ENCODE assay signal across 8 cellular contexts in the genomic region with DNA sequence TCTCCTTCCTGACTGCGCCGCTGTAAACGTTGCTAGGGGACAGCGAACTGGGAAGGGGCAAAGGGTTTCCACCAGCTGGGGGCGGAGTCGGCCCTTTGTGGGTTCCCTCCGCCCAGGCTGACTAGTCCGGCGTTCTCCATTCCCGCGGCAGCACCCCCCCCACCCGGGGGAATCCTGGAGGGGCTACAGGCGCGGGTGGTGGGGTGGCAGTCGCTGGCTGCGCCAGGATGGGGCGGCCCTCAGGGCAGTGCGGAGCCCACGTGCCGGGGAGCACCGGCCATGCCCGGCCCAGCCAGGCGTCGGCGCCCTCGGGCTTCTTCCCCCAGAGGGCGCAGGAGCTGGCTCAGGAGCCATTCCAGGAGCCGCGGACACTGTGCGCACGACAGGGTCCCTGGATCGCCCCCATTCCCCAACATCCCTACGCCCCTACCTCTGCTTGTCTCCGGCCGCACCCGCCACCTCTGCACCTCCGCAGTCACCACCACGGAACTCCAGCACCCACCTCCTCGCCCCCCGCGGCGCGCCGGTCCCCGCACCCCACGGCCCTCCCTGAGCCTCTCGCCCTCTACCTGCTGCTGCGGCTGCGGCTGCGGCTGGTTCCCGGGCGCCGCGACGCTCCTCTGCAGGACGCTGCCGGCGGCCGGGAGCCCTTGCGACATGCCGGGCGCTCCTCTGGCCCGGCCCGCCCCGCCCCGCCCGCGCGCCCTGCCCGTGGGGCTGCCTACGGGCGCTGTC. TPM values are rescaled to one million over a fixed set of nuclear protein-coding genes. Genes with fewer than 3 reads are reported as not detected.
DNase-seq lines count a peak whose midpoint lies in the region; ATAC-seq and TF ChIP-seq lines count a peak whose summit lies in the region.

No MANE protein-coding gene starts in this region.

- WGBS in HUES64 = 2% methylated on average over 72 of the region's 72 CpGs

- H3K9me3 ChIP-seq in HUES64 (ENCODE audit: insufficient read depth, low read depth, low read length) (no peaks in the 10 kb centered on the region), SK-N-MC (ENCODE audit: low read depth, low read length) (no peaks in the 10 kb centered on the region), skeletal muscle satellite cell (replicated peaks; ENCODE audit: low read length) (no peaks in the 10 kb centered on the region)

- no peaks in the 10 kb centered on the region for H3K9me3 Mint-ChIP-seq in activated naive CD8-positive, alpha-beta T cell treated with anti-CD3 and anti-CD28 coated beads, Interleukin-2, amount 50 U/mL, for 24 hours

- peak; percentile 85 for TF ChIP-seq CTCF in GM20000 (IDR thresholded peaks at IDR 0.05; ENCODE audit: extremely low read depth, missing control alignments)

- H3K9ac ChIP-seq in HUES64 (ENCODE audit: low read depth, low read length) = no peak overlapping the region
- no peak overlapping the region for H3K9ac ChIP-seq in SK-N-MC (ENCODE audit: insufficient read length)
- H3K9ac ChIP-seq in skeletal muscle satellite cell (ENCODE audit: low read depth, low read length) = peak overlapping the region; percentile 41

- H3K27me3 ChIP-seq in HUES64 (ENCODE audit: insufficient read depth, low read length) = peaks cover 81% of the 10 kb centered on the region
- peaks cover 31% of the 10 kb centered on the region for H3K27me3 ChIP-seq in skeletal muscle satellite cell (ENCODE audit: control insufficient read depth, insufficient read depth, low read length)

- peak overlapping the region; percentile 53 for H3K4me3 ChIP-seq in HUES64 (ENCODE audit: low read length)
- peak overlapping the region; percentile 88 for H3K4me3 ChIP-seq in SK-N-MC
- H3K4me3 ChIP-seq in skeletal muscle satellite cell (ENCODE audit: low read length) = peak overlapping the region; percentile 68

- H3K27ac ChIP-seq in HUES64 (ENCODE audit: low read depth, low read length) (no peak overlapping the region), SK-N-MC (no peak overlapping the region)

- in situ Hi-C loops in Caki2 (cut with HindIII; ENCODE audit: low pct_unique_long_range_greater_than_20kb, low sequenced_read_pairs) = no loop called here

- no peaks in the 10 kb centered on the region for H3K36me3 ChIP-seq in HUES64 (ENCODE audit: insufficient read depth, low read length)
- H3K36me3 ChIP-seq in SK-N-MC (ENCODE audit: insufficient read depth, low read length) = no peaks in the 10 kb centered on the region
- no peaks in the 10 kb centered on the region for H3K36me3 ChIP-seq in skeletal muscle satellite cell (ENCODE audit: insufficient read depth, low read length)

- H3K4me3 Mint-ChIP-seq in activated naive CD8-positive, alpha-beta T cell treated with anti-CD3 and anti-CD28 coated beads, Interleukin-2, amount 50 U/mL, for 24 hours = peak overlapping the region; percentile 89

- H3K4me2 ChIP-seq in skeletal muscle satellite cell (ENCODE audit: low read length) = peak overlapping the region; percentile 92

- DNase-seq in Caki2 (ENCODE audit: low read depth) (peak; percentile 50), GM20000 (ENCODE audit: low spot score) (peak; percentile 82), SK-N-MC (ENCODE audit: low read depth, low spot score) (no peak), iPS DF 19.7 (ENCODE audit: low read depth, low spot score) (peak; percentile 40), occipital lobe (lab: John Stamatoyannopoulos, UW) (no peak)
- DNase-seq in activated naive CD8-positive, alpha-beta T cell treated with anti-CD3 and anti-CD28 coated beads, Interleukin-2, amount 50 U/mL, for 24 hours = peak; percentile 72

- H3K4me1 ChIP-seq in HUES64 (ENCODE audit: insufficient read depth, low read length) = peaks cover 8% of the 10 kb centered on the region; the same call in 1 of the 2 replicates
- peaks cover 21% of the 10 kb centered on the region for H3K4me1 ChIP-seq in skeletal muscle satellite cell (ENCODE audit: control insufficient read depth, insufficient read depth, low read length)

- H3K27ac Mint-ChIP-seq in activated naive CD8-positive, alpha-beta T cell treated with anti-CD3 and anti-CD28 coated beads, Interleukin-2, amount 50 U/mL, for 24 hours = peak overlapping the region; percentile 84

- ATAC-seq in activated naive CD8-positive, alpha-beta T cell treated with anti-CD3 and anti-CD28 coated beads, Interleukin-2, amount 50 U/mL, for 24 hours = peak; percentile 71

- H3K4me1 Mint-ChIP-seq in activated naive CD8-positive, alpha-beta T cell treated with anti-CD3 and anti-CD28 coated beads, Interleukin-2, amount 50 U/mL, for 24 hours = peaks cover 65% of the 10 kb centered on the region

- H3K36me3 Mint-ChIP-seq in activated naive CD8-positive, alpha-beta T cell treated with anti-CD3 and anti-CD28 coated beads, Interleukin-2, amount 50 U/mL, for 24 hours (ENCODE audit: low read depth) = peaks cover 22% of the 10 kb centered on the region

- H3K27me3 Mint-ChIP-seq in activated naive CD8-positive, alpha-beta T cell treated with anti-CD3 and anti-CD28 coated beads, Interleukin-2, amount 50 U/mL, for 24 hours = peaks cover 12% of the 10 kb centered on the region

RNA-seq across cellular contexts. Expression of a gene that starts 0.4 kb away (rescaled TPM):
- 1.2 TPM in 1 of 2 replicates, not detected in the other for total RNA-seq in Caki2 (2014; rRNA removed; shearing (Covaris generic); ENCODE audit: low replicate concordance)
- 1.7 TPM for polyA plus RNA-seq in HUES64 (2013, experiment 1 of 2)
- 1.8 TPM for polyA plus RNA-seq in HUES64 (2013, experiment 2 of 2)
- total RNA-seq in skeletal muscle satellite cell (2012; rRNA removed) = 1.7 and 4.8 TPM in 2 replicates
- 8.0 TPM for total RNA-seq in occipital lobe

Comparison
In these comparisons a context has a peak if more than half of its experiments do, and no peak if none do; other contexts are left out.
1. DNase-seq: peak in Caki2 (single experiment), GM20000 (single experiment), activated naive CD8-positive, alpha-beta T cell treated with anti-CD3 and anti-CD28 coated beads, Interleukin-2, amount 50 U/mL, for 24 hours (single experiment) and iPS DF 19.7 (single experiment); none in SK-N-MC (single experiment) and occipital lobe (single experiment).
2. Peak in every context shown above with its lines, with median percentiles within 50 percentile points of each other: H3K4me3 ChIP-seq.